Comparison of ENCODE assay signal across 1 cellular context in the genomic region with DNA sequence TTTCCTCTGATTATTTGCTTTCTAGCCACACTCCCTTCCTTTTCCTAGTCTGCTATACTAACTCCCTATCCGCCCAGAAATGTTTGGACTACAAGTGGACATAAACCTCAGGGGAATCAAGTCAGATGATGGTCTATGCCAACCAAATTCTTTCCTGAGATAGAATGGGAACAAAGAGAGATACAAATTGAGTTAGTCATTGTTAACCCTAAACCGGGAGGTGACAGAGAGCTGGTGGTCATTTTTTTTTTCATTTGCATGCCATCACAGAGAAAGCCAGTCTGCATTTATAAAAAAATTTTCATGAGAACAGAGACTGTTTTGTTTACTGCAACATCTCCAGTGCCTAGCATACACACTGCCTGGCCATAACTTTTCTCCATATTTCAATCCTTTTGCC.
TF ChIP-seq lines count a peak whose summit lies in the region.

No MANE protein-coding gene starts in this region.

TF ChIP-seq in WTC11, 78 proteins besides CTCF, POLR2A, EP300 and RAD21 (continued from another document):
- TF ChIP-seq AR (CRISPR knock-in tag; IDR thresholded peaks at IDR 0.05) = no peak
- TF ChIP-seq ZNF532 (CRISPR knock-in tag; IDR thresholded peaks at IDR 0.05; ENCODE audit: borderline replicate concordance) = no peak
- TF ChIP-seq ZNF121 (CRISPR knock-in tag; IDR thresholded peaks at IDR 0.05) = no peak
- no peak for TF ChIP-seq ZNF138 (CRISPR knock-in tag; conservative IDR thresholded peaks at IDR 0.05)
- TF ChIP-seq, protein P1, sequence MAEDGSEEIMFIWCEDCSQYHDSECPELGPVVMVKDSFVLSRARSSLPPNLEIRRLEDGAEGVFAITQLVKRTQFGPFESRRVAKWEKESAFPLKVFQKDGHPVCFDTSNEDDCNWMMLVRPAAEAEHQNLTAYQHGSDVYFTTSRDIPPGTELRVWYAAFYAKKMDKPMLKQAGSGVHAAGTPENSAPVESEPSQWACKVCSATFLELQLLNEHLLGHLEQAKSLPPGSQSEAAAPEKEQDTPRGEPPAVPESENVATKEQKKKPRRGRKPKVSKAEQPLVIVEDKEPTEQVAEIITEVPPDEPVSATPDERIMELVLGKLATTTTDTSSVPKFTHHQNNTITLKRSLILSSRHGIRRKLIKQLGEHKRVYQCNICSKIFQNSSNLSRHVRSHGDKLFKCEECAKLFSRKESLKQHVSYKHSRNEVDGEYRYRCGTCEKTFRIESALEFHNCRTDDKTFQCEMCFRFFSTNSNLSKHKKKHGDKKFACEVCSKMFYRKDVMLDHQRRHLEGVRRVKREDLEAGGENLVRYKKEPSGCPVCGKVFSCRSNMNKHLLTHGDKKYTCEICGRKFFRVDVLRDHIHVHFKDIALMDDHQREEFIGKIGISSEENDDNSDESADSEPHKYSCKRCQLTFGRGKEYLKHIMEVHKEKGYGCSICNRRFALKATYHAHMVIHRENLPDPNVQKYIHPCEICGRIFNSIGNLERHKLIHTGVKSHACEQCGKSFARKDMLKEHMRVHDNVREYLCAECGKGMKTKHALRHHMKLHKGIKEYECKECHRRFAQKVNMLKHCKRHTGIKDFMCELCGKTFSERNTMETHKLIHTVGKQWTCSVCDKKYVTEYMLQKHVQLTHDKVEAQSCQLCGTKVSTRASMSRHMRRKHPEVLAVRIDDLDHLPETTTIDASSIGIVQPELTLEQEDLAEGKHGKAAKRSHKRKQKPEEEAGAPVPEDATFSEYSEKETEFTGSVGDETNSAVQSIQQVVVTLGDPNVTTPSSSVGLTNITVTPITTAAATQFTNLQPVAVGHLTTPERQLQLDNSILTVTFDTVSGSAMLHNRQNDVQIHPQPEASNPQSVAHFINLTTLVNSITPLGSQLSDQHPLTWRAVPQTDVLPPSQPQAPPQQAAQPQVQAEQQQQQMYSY (CRISPR knock-in tag; IDR thresholded peaks at IDR 0.05) = no peak
